Comparison of ENCODE assay signal across 15 cellular contexts in the genomic region with DNA sequence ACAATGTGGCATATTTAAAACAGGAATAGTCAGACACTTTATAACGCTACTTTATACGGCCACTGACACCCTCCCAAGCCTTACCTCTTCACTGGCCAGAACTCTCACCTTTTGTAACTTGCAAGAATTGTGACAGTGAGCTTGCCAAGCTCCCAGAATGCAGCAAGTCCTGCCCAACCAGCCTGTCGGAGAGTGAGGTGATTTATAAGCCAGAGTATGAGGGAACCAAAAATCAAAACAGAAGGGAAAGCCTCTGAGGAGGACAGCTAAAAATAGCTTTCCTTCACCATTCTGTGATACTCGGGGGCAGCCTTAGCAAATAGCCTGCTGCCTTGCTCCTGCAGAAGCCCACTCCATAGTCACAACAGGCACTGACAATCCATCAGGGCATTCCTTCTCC.
"Had no signal": no experiment of that assay in that cellular context is flagged by ENCODE, and none has a peak within 500 bp of the region (broad histone marks: within the 10 kb centered on the region; RNA-seq: fewer than 3 reads in every experiment).

No MANE protein-coding gene starts in this region.

- FAIRE-seq: kidney, pancreas, TTC549 had no signal

- ATAC-seq: T-helper 17 cell, upper lobe of right lung had no signal

- DNase-seq: activated CD4-positive, alpha-beta T cell treated with anti-CD3 and anti-CD28 coated beads, Interleukin-2, amount 50 U/mL, for 1 hour; activated CD4-positive, CD25-positive, alpha-beta regulatory T cell; amniotic stem cell; dorsolateral prefrontal cortex; esophagus squamous epithelium; foreskin fibroblast; kidney; mesendoderm; T-helper 17 cell; upper lobe of right lung had no signal

- H3K4me1 ChIP-seq: pancreas, right atrium auricular region, upper lobe of right lung had no signal

- H3K27ac ChIP-seq: pancreas, right atrium auricular region, skin epidermis, upper lobe of right lung had no signal

- H3K9me3 ChIP-seq: esophagus squamous epithelium, pancreas, right atrium auricular region, upper lobe of right lung had no signal

- H3K36me3 ChIP-seq: esophagus squamous epithelium, pancreas, right atrium auricular region, upper lobe of right lung had no signal

- H3K27me3 ChIP-seq: dorsolateral prefrontal cortex, esophagus squamous epithelium, pancreas, right atrium auricular region, upper lobe of right lung had no signal

- H3K27ac Mint-ChIP-seq: activated T-helper 2 cell treated with anti-CD3 and anti-CD28 coated beads, Interferon-gamma antibody, Interleukin-2, Interleukin-4, amounts not matched to agents 10 μg/mL and 5 μg/mL and 100 μg/mL, durations not matched to agents 14 hours and 24 hours and 36 hours; T-helper 17 cell had no signal

- H3K9me3 Mint-ChIP-seq: activated T-helper 2 cell treated with anti-CD3 and anti-CD28 coated beads, Interferon-gamma antibody, Interleukin-2, Interleukin-4, amounts not matched to agents 10 μg/mL and 5 μg/mL and 100 μg/mL, durations not matched to agents 14 hours and 24 hours and 36 hours had no signal

- H3K4me3 ChIP-seq: dorsolateral prefrontal cortex, esophagus squamous epithelium, pancreas, right atrium auricular region, skin epidermis, upper lobe of right lung had no signal
